In genomic region chr2:127778447-127778846, GRCh38 we compare ENCODE assay signal across 1 cellular context.
TF ChIP-seq lines count a peak whose summit lies in the region.

No MANE protein-coding gene starts in this region.

TF ChIP-seq in IMR-90, 13 proteins besides CTCF, POLR2A, EP300 and RAD21:
- TF ChIP-seq NFE2L2 (IDR thresholded peaks at IDR 0.05; ENCODE audit: low read depth, low read length): no peak
- no peak for TF ChIP-seq SMC3 (IDR thresholded peaks at IDR 0.05; ENCODE audit: low read depth, low read length)
- TF ChIP-seq CEBPB (IDR thresholded peaks at IDR 0.05; ENCODE audit: low read depth, low read length): no peak
- TF ChIP-seq MXI1 (IDR thresholded peaks at IDR 0.05; ENCODE audit: borderline replicate concordance, low read depth, low read length): no peak
- TF ChIP-seq MAFK (IDR thresholded peaks at IDR 0.05; ENCODE audit: low read depth, low read length): no peak
- no peak for TF ChIP-seq BHLHE40 (IDR thresholded peaks at IDR 0.05; ENCODE audit: low read depth, low read length)
- TF ChIP-seq RCOR1 (IDR thresholded peaks at IDR 0.05; ENCODE audit: insufficient replicate concordance, low read length): no peak
- TF ChIP-seq RFX5 (IDR thresholded peaks at IDR 0.05; ENCODE audit: low read depth, low read length): no peak
